29 cellular contexts compared by ENCODE assay signal in the genomic region with DNA sequence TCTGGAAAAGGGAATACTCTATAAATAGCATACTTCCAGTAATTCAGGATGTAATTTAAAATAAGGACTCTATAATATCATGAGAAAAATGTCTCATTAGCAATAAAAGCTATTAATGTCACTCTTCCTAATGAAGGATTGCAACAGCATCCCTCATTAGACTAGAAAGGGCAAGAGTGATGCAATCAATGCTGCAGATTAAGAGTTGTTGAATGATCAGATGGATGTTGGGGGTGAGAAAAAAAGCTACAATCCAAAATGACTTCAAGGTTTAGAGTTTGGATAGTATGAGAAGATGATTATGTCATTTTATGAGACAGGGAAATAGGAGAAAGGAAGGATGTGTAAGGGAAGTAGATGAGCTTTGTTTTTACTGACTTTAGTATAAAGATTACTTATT.
"Had no signal": no experiment of that assay in that cellular context is flagged by ENCODE, and none has a peak within 500 bp of the region (broad histone marks: within the 10 kb centered on the region; RNA-seq: fewer than 3 reads in every experiment).

No MANE protein-coding gene starts in this region.

- H3K36me3 ChIP-seq: stomach, suprapubic skin, thoracic aorta, thyroid gland, tibial artery, tibial nerve, transverse colon, upper lobe of left lung, upper lobe of right lung, uterus, vagina had no signal

- H3K27ac Mint-ChIP-seq: stimulated activated effector memory CD8-positive, alpha-beta T cell treated with anti-CD3 and anti-CD28 coated beads, Interleukin-12 subunit alpha, Interleukin-12 subunit beta, amount 100 ng/mL, for 72 hours; stimulated activated memory B cell treated with anti-CD40 and anti-IgM and Interleukin-4, amounts not matched to agents 10 μg/mL and 1 μg/mL and 100 μg/mL, for 72 hours; stimulated activated naive B cell treated with anti-CD40 and anti-IgM and Interleukin-4, amounts not matched to agents 10 μg/mL and 1 μg/mL and 100 μg/mL, for 72 hours; stimulated activated naive CD8-positive, alpha-beta T cell treated with anti-CD3 and anti-CD28 coated beads, Interleukin-15, amount 100 ng/mL, for 72 hours; stimulated activated naive CD8-positive, alpha-beta T cell treated with anti-CD3 and anti-CD28 coated beads, Interleukin-15, Interleukin-2, amounts not matched to agents 100 ng/mL and 50 ng/mL, for 24 hours; type B pancreatic cell had no signal

- H3K4me3 ChIP-seq: stomach, suprapubic skin, testis, thoracic aorta, thyroid gland, tibial artery, tibial nerve, transverse colon, upper lobe of left lung, upper lobe of right lung, uterus, vagina had no signal

- H3K36me3 Mint-ChIP-seq: stimulated activated effector memory CD8-positive, alpha-beta T cell treated with anti-CD3 and anti-CD28 coated beads, Interleukin-12 subunit alpha, Interleukin-12 subunit beta, amount 100 ng/mL, for 72 hours; stimulated activated memory B cell treated with anti-CD40 and anti-IgM and Interleukin-4, amounts not matched to agents 10 μg/mL and 1 μg/mL and 100 μg/mL, for 72 hours; type B pancreatic cell had no signal

- H3K4me1 ChIP-seq: stomach, suprapubic skin, testis, thyroid gland, tibial artery, tibial nerve, transverse colon, upper lobe of left lung, upper lobe of right lung, uterus, vagina had no signal

- FAIRE-seq: urothelium cell line had no signal

- H3K27me3 Mint-ChIP-seq: stimulated activated memory B cell treated with anti-CD40 and anti-IgM and Interleukin-4, amounts not matched to agents 10 μg/mL and 1 μg/mL and 100 μg/mL, for 72 hours; stimulated activated naive CD8-positive, alpha-beta T cell treated with anti-CD3 and anti-CD28 coated beads, Interleukin-15, amount 100 ng/mL, for 72 hours; type B pancreatic cell had no signal

- ATAC-seq: stimulated activated effector memory CD8-positive, alpha-beta T cell treated with anti-CD3 and anti-CD28 coated beads, Interleukin-12 subunit alpha, Interleukin-12 subunit beta, amount 100 ng/mL, for 72 hours; stimulated activated memory B cell treated with anti-CD40 and anti-IgM and Interleukin-4, amounts not matched to agents 10 μg/mL and 1 μg/mL and 100 μg/mL, for 72 hours; stimulated activated naive B cell treated with anti-CD40 and anti-IgM and Interleukin-4, amounts not matched to agents 10 μg/mL and 1 μg/mL and 100 μg/mL, for 72 hours; stimulated activated naive CD8-positive, alpha-beta T cell treated with anti-CD3 and anti-CD28 coated beads, Interleukin-15, amount 100 ng/mL, for 72 hours; stimulated activated naive CD8-positive, alpha-beta T cell treated with anti-CD3 and anti-CD28 coated beads, Interleukin-15, Interleukin-2, amounts not matched to agents 100 U/mL and 50 U/mL, for 24 hours; upper lobe of right lung had no signal

- DNase-seq: stimulated activated CD4-positive, alpha-beta T cell treated with anti-CD3 and anti-CD28 coated beads, Interleukin-2, amount 100 ng/mL, for 48 hours; stimulated activated CD4-positive, alpha-beta T cell treated with anti-CD3 and anti-CD28 coated beads, Interleukin-4, amount 100 ng/mL, for 1 hour; stimulated activated CD4-positive, alpha-beta T cell treated with anti-CD3 and anti-CD28 coated beads, Interleukin-4, amount 100 ng/mL, for 24 hours; stimulated activated CD4-positive, alpha-beta T cell treated with anti-CD3 and anti-CD28 coated beads, Interleukin-4, amount 100 ng/mL, for 4 hours; stimulated activated CD8-positive, alpha-beta memory T cell treated with anti-CD3 and anti-CD28 coated beads, Interleukin-4, amount 100 ng/mL, for 48 hours; stimulated activated naive B cell treated with anti-CD40 and anti-IgM and Interleukin-4, amounts not matched to agents 10 μg/mL and 1 μg/mL and 100 μg/mL, for 72 hours; stimulated activated naive CD4-positive, alpha-beta T cell; stimulated activated naive CD4-positive, alpha-beta T cell treated with Interleukin-2 at 50 U/mL for 16 hours; stimulated activated naive CD8-positive, alpha-beta T cell treated with anti-CD3 and anti-CD28 coated beads, Interleukin-15, amount 100 ng/mL, for 72 hours; stimulated activated naive CD8-positive, alpha-beta T cell treated with anti-CD3 and anti-CD28 coated beads, Interleukin-15, Interleukin-2, amounts not matched to agents 100 U/mL and 50 U/mL, for 24 hours; stomach; substantia nigra; testis; thyroid gland; tibial artery; transverse colon; trophoblast cell; upper lobe of left lung; upper lobe of right lung; uterus had no signal

- H3K27me3 ChIP-seq: stomach, suprapubic skin, testis, thyroid gland, tibial artery, tibial nerve, transverse colon, upper lobe of left lung, upper lobe of right lung, uterus, vagina had no signal

- H3K4me3 Mint-ChIP-seq: stimulated activated effector memory CD8-positive, alpha-beta T cell treated with anti-CD3 and anti-CD28 coated beads, Interleukin-12 subunit alpha, Interleukin-12 subunit beta, amount 100 ng/mL, for 72 hours; stimulated activated memory B cell treated with anti-CD40 and anti-IgM and Interleukin-4, amounts not matched to agents 10 μg/mL and 1 μg/mL and 100 μg/mL, for 72 hours; stimulated activated naive B cell treated with anti-CD40 and anti-IgM and Interleukin-4, amounts not matched to agents 10 μg/mL and 1 μg/mL and 100 μg/mL, for 72 hours; stimulated activated naive CD8-positive, alpha-beta T cell treated with anti-CD3 and anti-CD28 coated beads, Interleukin-15, amount 100 ng/mL, for 72 hours; stimulated activated naive CD8-positive, alpha-beta T cell treated with anti-CD3 and anti-CD28 coated beads, Interleukin-15, Interleukin-2, amounts not matched to agents 100 ng/mL and 50 ng/mL, for 24 hours; type B pancreatic cell had no signal

- H3K4me1 Mint-ChIP-seq: stimulated activated effector memory CD8-positive, alpha-beta T cell treated with anti-CD3 and anti-CD28 coated beads, Interleukin-12 subunit alpha, Interleukin-12 subunit beta, amount 100 ng/mL, for 72 hours; stimulated activated naive B cell treated with anti-CD40 and anti-IgM and Interleukin-4, amounts not matched to agents 10 μg/mL and 1 μg/mL and 100 μg/mL, for 72 hours; stimulated activated naive CD8-positive, alpha-beta T cell treated with anti-CD3 and anti-CD28 coated beads, Interleukin-15, amount 100 ng/mL, for 72 hours had no signal

- H3K9me3 ChIP-seq: suprapubic skin, testis, thoracic aorta, thyroid gland, tibial artery, transverse colon, upper lobe of left lung, upper lobe of right lung, uterus, vagina had no signal

- H3K27ac ChIP-seq: stomach, suprapubic skin, testis, thoracic aorta, thyroid gland, tibial artery, tibial nerve, transverse colon, upper lobe of left lung, upper lobe of right lung, uterus, vagina had no signal
